In the genomic region with DNA sequence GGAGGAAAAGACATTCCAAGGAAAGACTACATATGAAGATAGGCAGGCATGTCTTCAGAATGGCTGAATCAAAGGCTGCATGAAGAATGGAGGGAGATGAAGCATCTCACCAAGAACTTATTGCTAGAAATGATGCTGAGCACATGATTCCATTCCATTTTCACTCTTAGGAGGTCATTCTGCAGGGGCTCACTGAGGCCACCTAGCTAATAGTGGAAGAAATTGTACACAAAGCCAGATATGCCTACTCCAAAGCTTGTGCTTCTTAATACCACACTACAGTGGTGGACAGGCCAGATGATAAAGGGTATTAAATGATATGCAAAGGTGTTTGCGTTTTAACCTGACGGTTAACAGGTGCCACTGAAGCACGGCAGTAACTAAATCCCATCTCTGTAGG, we compare ENCODE assay signal across 10 cellular contexts.
DNase-seq lines count a peak whose midpoint lies in the region; ATAC-seq and TF ChIP-seq lines count a peak whose summit lies in the region.
"Had no signal": no experiment of that assay in that cellular context is flagged by ENCODE, and none has a peak within 500 bp of the region (broad histone marks: within the 10 kb centered on the region; RNA-seq: fewer than 3 reads in every experiment).

No MANE protein-coding gene starts in this region.

- ATAC-seq in GM21367 (IDR thresholded peaks at IDR 0.05; ENCODE audit: unreplicated experiment), result no peak

- no peaks in the 10 kb centered on the region for H4K20me1 ChIP-seq in OCI-LY1 (ENCODE audit: insufficient read depth, low read length)

- H2AFZ ChIP-seq in OCI-LY1 (ENCODE audit: low read length), result no peak overlapping the region

- no peaks in the 10 kb centered on the region for H3K4me1 ChIP-seq in OCI-LY1 (ENCODE audit: insufficient read depth, low read length, severe bottlenecking)

- no peaks in the 10 kb centered on the region for H3F3A ChIP-seq in OCI-LY1 (ENCODE audit: insufficient read depth, low read length)

- no peak overlapping the region for H3K27ac ChIP-seq in OCI-LY1 (ENCODE audit: low read depth, low read length, poor library complexity, severe bottlenecking)

- no peaks in the 10 kb centered on the region for H3K27me3 ChIP-seq in OCI-LY1 (ENCODE audit: insufficient read depth, low read length)

- no peak overlapping the region for H3K4me3 ChIP-seq in OCI-LY1 (ENCODE audit: low read depth, low read length, poor library complexity, severe bottlenecking)
- no peak overlapping the region for H3K4me3 ChIP-seq in epithelial cell of esophagus (ENCODE audit: low read length)

- H3K9ac ChIP-seq in OCI-LY1 (ENCODE audit: low read length), result no peak overlapping the region

- H3K9me2 ChIP-seq in OCI-LY1 (ENCODE audit: low read depth, low read length), result no peaks in the 10 kb centered on the region

- no peak overlapping the region for H3K4me2 ChIP-seq in OCI-LY1 (ENCODE audit: low read length)

- peaks cover 65% of the 10 kb centered on the region for H3K36me3 ChIP-seq in OCI-LY1 (ENCODE audit: insufficient read depth, low read length)

- TF ChIP-seq CTCF in OCI-LY1 (IDR thresholded peaks at IDR 0.05; ENCODE audit: low read length), result peak; percentile 55; the same call in 1 of the 2 replicates
- peak; percentile 40 for TF ChIP-seq CTCF in epithelial cell of esophagus (IDR thresholded peaks at IDR 0.05; ENCODE audit: insufficient read depth, low read depth, low read length, missing control alignments)

- H3K79me2 ChIP-seq in OCI-LY1 (ENCODE audit: insufficient read depth, low read length), result no peaks in the 10 kb centered on the region

- DNase-seq in SIG-M5 treated with dmso at 0.1 percent for 504 hours (lab: John Stamatoyannopoulos, UW; ENCODE audit: unreplicated experiment) (peak; percentile 24), SIG-M5 (lab: John Stamatoyannopoulos, UW) (no peak), epithelial cell of esophagus (ENCODE audit: low read depth) (peak; percentile 27), pons (ENCODE audit: low spot score) (peak; percentile 26), NCI-H1694 (lab: John Stamatoyannopoulos, UW) (no peak)
- no peak for DNase-seq in stimulated activated naive CD4-positive, alpha-beta T cell (lab: John Stamatoyannopoulos, UW)
- DNase-seq: activated naive CD4-positive, alpha-beta T cell treated with anti-CD3 and anti-CD28 coated beads, Interleukin-2, amount 50 U/mL, for 16 hours; NCI-H345 had no signal

- no peaks in the 10 kb centered on the region for H3K9me3 ChIP-seq in OCI-LY1 (ENCODE audit: low read length)

Comparison
In these comparisons a context has a peak if more than half of its experiments do, and no peak if none do; other contexts are left out.
1. DNase-seq: peak in SIG-M5 treated with dmso at 0.1 percent for 504 hours (single experiment), epithelial cell of esophagus (single experiment) and pons (single experiment); none in SIG-M5 (single experiment), NCI-H1694 (single experiment) and stimulated activated naive CD4-positive, alpha-beta T cell (0 of 6).